In genomic region chr10:114367041-114367675, GRCh38 we compare ENCODE assay signal across 11 cellular contexts. TPM values are rescaled to one million over a fixed set of nuclear protein-coding genes. Genes with fewer than 3 reads are reported as not detected.
A peak's percentile ranks its signal among the peaks of the same experiment; 100 is the strongest.
DNase-seq lines count a peak whose midpoint lies in the region; ATAC-seq, FAIRE-seq and TF ChIP-seq lines count a peak whose summit lies in the region.
"Had no signal": no experiment of that assay in that cellular context is flagged by ENCODE, and none has a peak within 500 bp of the region (broad histone marks: within the 10 kb centered on the region; RNA-seq: fewer than 3 reads in every experiment).

No MANE protein-coding gene starts in this region.

- TF ChIP-seq RAD21 in A549 (conservative IDR thresholded peaks at IDR 0.05 in 1 of 2, IDR thresholded peaks at IDR 0.05 in 1 of 2): no peak

- H3K27ac ChIP-seq in A549: peak overlapping the region; percentile 78 to 90
- H3K27ac ChIP-seq in esophagus muscularis mucosa (replicated peaks in 1 of 4): peak overlapping the region; percentile 55 to 77 (median 63)

- H3K4me1 Mint-ChIP-seq in natural killer cell treated with Interleukin-12 subunit alpha and Interleukin-12 subunit beta and Interleukin-15 and Interleukin-18, amount 100 ng/mL, for 72 hours (ENCODE audit: low read depth in 2 of 2): peaks cover 10 to 20% of the 10 kb centered on the region in 2 donors
- H3K4me1 Mint-ChIP-seq: memory B cell had no signal

- H3K36me3 ChIP-seq in esophagus muscularis mucosa: no peaks in the 10 kb centered on the region

- no peaks in the 10 kb centered on the region for H3K27me3 ChIP-seq in esophagus muscularis mucosa

- peak overlapping the region; percentile 83 for H3K4me2 ChIP-seq in A549

- H3K4me1 ChIP-seq in A549: peaks cover 58% of the 10 kb centered on the region
- peaks cover 2 to 46% (median 29%) of the 10 kb centered on the region in 4 donors for H3K4me1 ChIP-seq in esophagus muscularis mucosa

- H3K9me3 Mint-ChIP-seq in natural killer cell treated with Interleukin-12 subunit alpha and Interleukin-12 subunit beta and Interleukin-15 and Interleukin-18, amount 100 ng/mL, for 72 hours: no peaks in the 10 kb centered on the region
- H3K9me3 Mint-ChIP-seq: activated CD4-positive, alpha-beta T cell treated with anti-CD3 and anti-CD28 coated beads, Interleukin-2, amount 10 ng/mL, durations not matched to agents 7 days and 5 days; activated naive CD8-positive, alpha-beta T cell treated with anti-CD3 and anti-CD28 coated beads, Interleukin-2, amount 10 ng/mL, durations not matched to agents 7 days and 5 days; memory B cell had no signal

- no peaks in the 10 kb centered on the region for H3K36me3 Mint-ChIP-seq in natural killer cell treated with Interleukin-12 subunit alpha and Interleukin-12 subunit beta and Interleukin-15 and Interleukin-18, amount 100 ng/mL, for 72 hours
- H3K36me3 Mint-ChIP-seq: activated naive CD8-positive, alpha-beta T cell treated with anti-CD3 and anti-CD28 coated beads, Interleukin-2, amount 10 ng/mL, durations not matched to agents 7 days and 5 days; memory B cell had no signal

- CTCF ChIA-PET in A549 (lab: Yijun Ruan, JAX): interaction anchor here (0.7 to 2.3 kb wide), 9 partner anchors 9 to 63 kb away, joined by 3 to 10 read pairs (median 4); partner anchors contain the start of gene AFAP1L2

- WGBS in A549 (ENCODE audit: missing lambda C conversion rate): 48% methylated on average over 3 of the region's 3 CpGs
- 33% methylated on average over 3 of the region's 3 CpGs for WGBS in esophagus muscularis mucosa

- no peak for TF ChIP-seq EP300 in A549 (IDR thresholded peaks at IDR 0.05)
- no peak for TF ChIP-seq EP300 in esophagus muscularis mucosa (IDR thresholded peaks at IDR 0.05)

- DNase-seq in A549 (ENCODE audit: low read depth in 1 of 2, low spot score in 1 of 2) (peak in 1 of 2 experiments; percentile 20), HK-2 (ENCODE audit: unreplicated experiment) (peak; percentile 50), esophagus muscularis mucosa (ENCODE audit: extremely low spot score) (no peak), NCI-H748 treated with DMSO at 0.1 percent for 48 hours (lab: John Stamatoyannopoulos, UW) (no peak), iPS-NIHi7 (ENCODE audit: extremely low spot score) (no peak), posterior cingulate gyrus (no peak), NCI-H128 (lab: John Stamatoyannopoulos, UW; ENCODE audit: unreplicated experiment) (no peak)
- DNase-seq in natural killer cell treated with Interleukin-12 subunit alpha and Interleukin-12 subunit beta and Interleukin-15 and Interleukin-18, amount 100 ng/mL, for 72 hours (ENCODE audit: low spot score): no peak
- DNase-seq: activated CD4-positive, alpha-beta T cell treated with anti-CD3 and anti-CD28 coated beads, Interleukin-2, amount 10 ng/mL, durations not matched to agents 7 days and 5 days; activated naive CD8-positive, alpha-beta T cell treated with anti-CD3 and anti-CD28 coated beads, Interleukin-2, amount 10 ng/mL, durations not matched to agents 7 days and 5 days had no signal

- H3K27me3 Mint-ChIP-seq in natural killer cell treated with Interleukin-12 subunit alpha and Interleukin-12 subunit beta and Interleukin-15 and Interleukin-18, amount 100 ng/mL, for 72 hours: peaks cover 0 to 3% of the 10 kb centered on the region in 2 donors
- H3K27me3 Mint-ChIP-seq: activated CD4-positive, alpha-beta T cell treated with anti-CD3 and anti-CD28 coated beads, Interleukin-2, amount 10 ng/mL, durations not matched to agents 7 days and 5 days had no signal

- TF ChIP-seq CTCF in A549 (IDR thresholded peaks at IDR 0.05): no peak
- TF ChIP-seq CTCF in esophagus muscularis mucosa (IDR thresholded peaks at IDR 0.05): no peak

- intact Hi-C loops in esophagus muscularis mucosa (cut with DNase I) (no loop called here), posterior cingulate gyrus (cut with DNase I) (no loop called here)

- H3K27ac Mint-ChIP-seq in natural killer cell treated with Interleukin-12 subunit alpha and Interleukin-12 subunit beta and Interleukin-15 and Interleukin-18, amount 100 ng/mL, for 72 hours: peak overlapping the region in 1 of 2 donors; percentile 43
- H3K27ac Mint-ChIP-seq: activated CD4-positive, alpha-beta T cell treated with anti-CD3 and anti-CD28 coated beads, Interleukin-2, amount 10 ng/mL, durations not matched to agents 7 days and 5 days; activated naive CD8-positive, alpha-beta T cell treated with anti-CD3 and anti-CD28 coated beads, Interleukin-2, amount 10 ng/mL, durations not matched to agents 7 days and 5 days; memory B cell had no signal

- POLR2A ChIA-PET in A549 (lab: Yijun Ruan, JAX): interaction anchor here (0.7 to 1.4 kb wide), 3 partner anchors 36 to 44 kb away, joined by 3 to 7 read pairs (median 4); no protein-coding TSS in a partner anchor

- ATAC-seq in A549: peak; percentile 45 to 66; a peak in 5 of 6 replicates
- ATAC-seq in natural killer cell treated with Interleukin-12 subunit alpha and Interleukin-12 subunit beta and Interleukin-15 and Interleukin-18, amount 100 ng/mL, for 72 hours: peak; percentile 48 to 61

- H3K4me3 ChIP-seq in A549: peak overlapping the region; percentile 4; the same call in 2 of the 3 replicates
- H3K4me3 ChIP-seq in esophagus muscularis mucosa: no peak overlapping the region

- no peak for FAIRE-seq in A549 (lab: Jason Lieb, UNC)

- no peak overlapping the region for H3K4me3 Mint-ChIP-seq in natural killer cell treated with Interleukin-12 subunit alpha and Interleukin-12 subunit beta and Interleukin-15 and Interleukin-18, amount 100 ng/mL, for 72 hours
- H3K4me3 Mint-ChIP-seq: activated CD4-positive, alpha-beta T cell treated with anti-CD3 and anti-CD28 coated beads, Interleukin-2, amount 10 ng/mL, durations not matched to agents 7 days and 5 days; activated naive CD8-positive, alpha-beta T cell treated with anti-CD3 and anti-CD28 coated beads, Interleukin-2, amount 10 ng/mL, durations not matched to agents 7 days and 5 days; memory B cell had no signal

- H3K9me3 ChIP-seq in A549 (no peaks in the 10 kb centered on the region), esophagus muscularis mucosa (no peaks in the 10 kb centered on the region)

- TF ChIP-seq POLR2A in A549 (IDR thresholded peaks at IDR 0.05; ENCODE audit: low read length) (no peak), esophagus muscularis mucosa (IDR thresholded peaks at IDR 0.05; ENCODE audit: low read depth) (no peak)

TF ChIP-seq in A549, 52 proteins besides CTCF, POLR2A, EP300 and RAD21:
- no peak for TF ChIP-seq TP53 (CRISPR knock-in tag; IDR thresholded peaks at IDR 0.05)
- TF ChIP-seq ESRRA (IDR thresholded peaks at IDR 0.05; ENCODE audit: borderline replicate concordance, low read length): no peak
- no peak for TF ChIP-seq CBX8 (IDR thresholded peaks at IDR 0.05)
- TF ChIP-seq, protein P1, sequence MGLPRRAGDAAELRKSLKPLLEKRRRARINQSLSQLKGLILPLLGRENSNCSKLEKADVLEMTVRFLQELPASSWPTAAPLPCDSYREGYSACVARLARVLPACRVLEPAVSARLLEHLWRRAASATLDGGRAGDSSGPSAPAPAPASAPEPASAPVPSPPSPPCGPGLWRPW (IDR thresholded peaks at IDR 0.05): no peak
- TF ChIP-seq HOXB5 (CRISPR knock-in tag; IDR thresholded peaks at IDR 0.05): no peak
- no peak for TF ChIP-seq FOSL2 (IDR thresholded peaks at IDR 0.05)
- TF ChIP-seq FOSL2 (CRISPR knock-in tag; IDR thresholded peaks at IDR 0.05): no peak
- TF ChIP-seq HMGXB4 (CRISPR knock-in tag; IDR thresholded peaks at IDR 0.05; ENCODE audit: borderline replicate concordance): no peak
- no peak for TF ChIP-seq HOXB13 (CRISPR knock-in tag; IDR thresholded peaks at IDR 0.05; ENCODE audit: low read depth)
- no peak for TF ChIP-seq EHMT2 (IDR thresholded peaks at IDR 0.05; ENCODE audit: low read depth)
- TF ChIP-seq CHD4 (IDR thresholded peaks at IDR 0.05; ENCODE audit: borderline replicate concordance): no peak

RNA-seq across cellular contexts. Expression of gene AFAP1L2, which starts 37.1 kb away (rescaled TPM):
- polyA plus RNA-seq in A549 (2011; rRNA removed): 17.6 and 19.6 TPM in 2 replicates
- 23.2 and 26.7 TPM in 2 replicates for polyA plus RNA-seq in A549 (2012; cell fraction: cytosol; rRNA removed)
- 44.4 and 49.3 TPM in 2 replicates for polyA plus RNA-seq in A549 (2012; cell fraction: nucleus; rRNA removed)
- 26.6 to 35.0 TPM (median 27.3 TPM) in 3 replicates for polyA plus RNA-seq in A549 (2017; fragmentation: RNase III; extraction: RNeasy Plus Mini Kit Qiagen cat#74134 plus additional on column Dnase treatment)
- 27.3 and 28.7 TPM in 2 replicates for polyA minus RNA-seq in A549 (2011; rRNA and poly(A)+ RNA removed)
- 10 to 100 TPM; 18.5 to 23.2 (median 19.9) TPM for total RNA-seq in esophagus muscularis mucosa
- 1 to 10 TPM; 1.3 to 8.8 TPM for total RNA-seq in natural killer cell treated with Interleukin-12 subunit alpha and Interleukin-12 subunit beta and Interleukin-15 and Interleukin-18, amount 100 ng/mL, for 72 hours
